In the genomic region with DNA sequence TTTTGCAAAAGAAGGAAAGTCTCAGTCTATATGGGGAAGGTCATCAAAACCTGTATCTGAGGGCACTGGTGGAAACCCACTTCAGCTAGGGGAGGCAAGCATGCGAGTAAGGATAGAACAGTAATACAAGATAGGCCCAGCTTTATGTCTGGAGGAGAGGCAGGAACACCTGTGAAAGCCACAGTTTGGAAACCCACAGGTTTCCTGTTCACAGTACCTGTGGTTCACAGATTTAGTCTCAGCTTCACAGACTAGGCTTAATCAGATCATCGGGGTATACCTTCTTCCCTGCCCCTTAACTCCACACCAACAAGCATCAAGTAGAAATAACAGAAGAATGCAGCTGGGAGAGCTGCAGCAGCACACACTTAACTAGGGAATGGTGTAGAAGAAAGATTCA, we compare ENCODE assay signal across 20 cellular contexts. TPM values are rescaled to one million over a fixed set of nuclear protein-coding genes. Genes with fewer than 3 reads are reported as not detected.
A peak's percentile ranks its signal among the peaks of the same experiment; 100 is the strongest.
DNase-seq lines count a peak whose midpoint lies in the region; ATAC-seq and TF ChIP-seq lines count a peak whose summit lies in the region.
"Had no signal": no experiment of that assay in that cellular context is flagged by ENCODE, and none has a peak within 500 bp of the region (broad histone marks: within the 10 kb centered on the region; RNA-seq: fewer than 3 reads in every experiment).

No MANE protein-coding gene starts in this region.

- TF ChIP-seq CTCF in Loucy (conservative IDR thresholded peaks at IDR 0.05; ENCODE audit: low read length), result no peak

- peak overlapping the region; percentile 31 for H3K27ac ChIP-seq in thymus (ENCODE audit: low read depth)
- H3K27ac ChIP-seq: SK-N-MC had no signal

- peaks cover 3% of the 10 kb centered on the region for H3K9me3 Mint-ChIP-seq in activated naive CD8-positive, alpha-beta T cell treated with anti-CD3 and anti-CD28 coated beads, Interleukin-2, amount 10 ng/mL, durations not matched to agents 7 days and 5 days
- H3K9me3 Mint-ChIP-seq in activated naive CD8-positive, alpha-beta T cell treated with anti-CD3 and anti-CD28 coated beads for 36 hours, result peaks cover 7% of the 10 kb centered on the region
- H3K9me3 Mint-ChIP-seq in activated T-helper 17 cell treated with anti-CD3 and anti-CD28 coated beads, Interleukin-2, amount 50 U/mL, for 72 hours, result no peaks in the 10 kb centered on the region

- no peaks in the 10 kb centered on the region for H3K9me2 ChIP-seq in Loucy (replicated peaks; ENCODE audit: low read depth, low read length)

- no peaks in the 10 kb centered on the region for H4K20me1 ChIP-seq in Loucy (ENCODE audit: insufficient read depth, low read length, poor library complexity, severe bottlenecking)

- no peaks in the 10 kb centered on the region for H3K36me3 Mint-ChIP-seq in activated naive CD8-positive, alpha-beta T cell treated with anti-CD3 and anti-CD28 coated beads, Interleukin-2, amount 10 ng/mL, durations not matched to agents 7 days and 5 days
- H3K36me3 Mint-ChIP-seq in activated naive CD8-positive, alpha-beta T cell treated with anti-CD3 and anti-CD28 coated beads for 36 hours, result no peaks in the 10 kb centered on the region
- H3K36me3 Mint-ChIP-seq in activated T-helper 17 cell treated with anti-CD3 and anti-CD28 coated beads, Interleukin-2, amount 50 U/mL, for 72 hours (ENCODE audit: low read depth), result no peaks in the 10 kb centered on the region

- no peaks in the 10 kb centered on the region for H3K9me3 ChIP-seq in Loucy (ENCODE audit: insufficient read depth, low read depth, low read length)
- no peaks in the 10 kb centered on the region for H3K9me3 ChIP-seq in thymus (ENCODE audit: control insufficient read depth)

- peak overlapping the region; percentile 12 for H3K4me2 ChIP-seq in Loucy (ENCODE audit: low read depth, low read length, poor library complexity, severe bottlenecking)

- H3K36me3 ChIP-seq in Loucy (ENCODE audit: insufficient read depth, low read length) (no peaks in the 10 kb centered on the region), thymus (ENCODE audit: control insufficient read depth, insufficient read depth) (no peaks in the 10 kb centered on the region)

- H3K4me1 ChIP-seq in Loucy (ENCODE audit: insufficient read depth, low read length, poor library complexity, severe bottlenecking) (peaks cover 27% of the 10 kb centered on the region), thymus (ENCODE audit: control insufficient read depth, insufficient read depth, low read length) (peaks cover 11% of the 10 kb centered on the region)

- no peak overlapping the region for H3K9ac ChIP-seq in Loucy (ENCODE audit: low read depth, low read length, poor library complexity, severe bottlenecking)

- WGBS in thymus, result 6% methylated on average over 2 of the region's 2 CpGs

- H3K4me3 ChIP-seq in Loucy (ENCODE audit: low read length, poor library complexity, severe bottlenecking), result no peak overlapping the region
- no peak overlapping the region for H3K4me3 ChIP-seq in thymus (ENCODE audit: low read length)
- H3K4me3 ChIP-seq: GM12878, SK-N-MC had no signal

- no peaks in the 10 kb centered on the region for H3F3A ChIP-seq in Loucy (ENCODE audit: low read depth)

- H3K27me3 Mint-ChIP-seq in activated naive CD8-positive, alpha-beta T cell treated with anti-CD3 and anti-CD28 coated beads, Interleukin-2, amount 10 ng/mL, durations not matched to agents 7 days and 5 days, result peaks cover 20% of the 10 kb centered on the region
- no peaks in the 10 kb centered on the region for H3K27me3 Mint-ChIP-seq in activated naive CD8-positive, alpha-beta T cell treated with anti-CD3 and anti-CD28 coated beads for 36 hours
- no peaks in the 10 kb centered on the region for H3K27me3 Mint-ChIP-seq in activated T-helper 17 cell treated with anti-CD3 and anti-CD28 coated beads, Interleukin-2, amount 50 U/mL, for 72 hours

- H3K27me3 ChIP-seq in Loucy (ENCODE audit: insufficient read depth, low read length, poor library complexity, severe bottlenecking) (no peaks in the 10 kb centered on the region), thymus (ENCODE audit: control insufficient read depth, insufficient read depth) (no peaks in the 10 kb centered on the region)

- H3K79me2 ChIP-seq in Loucy (ENCODE audit: insufficient read depth, low read length), result no peaks in the 10 kb centered on the region

- no peak overlapping the region for H3K27ac Mint-ChIP-seq in activated naive CD8-positive, alpha-beta T cell treated with anti-CD3 and anti-CD28 coated beads, Interleukin-2, amount 10 ng/mL, durations not matched to agents 7 days and 5 days
- H3K27ac Mint-ChIP-seq in activated naive CD8-positive, alpha-beta T cell treated with anti-CD3 and anti-CD28 coated beads for 36 hours, result no peak overlapping the region
- H3K27ac Mint-ChIP-seq in activated T-helper 17 cell treated with anti-CD3 and anti-CD28 coated beads, Interleukin-2, amount 50 U/mL, for 72 hours, result no peak overlapping the region

- ATAC-seq in activated naive CD8-positive, alpha-beta T cell treated with anti-CD3 and anti-CD28 coated beads, Interleukin-2, amount 10 ng/mL, durations not matched to agents 7 days and 5 days (ENCODE audit: low read depth), result peak; percentile 79
- peak; percentile 29 for ATAC-seq in activated T-helper 17 cell treated with anti-CD3 and anti-CD28 coated beads, Interleukin-2, amount 50 U/mL, for 72 hours (replicated peaks)
- ATAC-seq in GM19395 (IDR thresholded peaks at IDR 0.05; ENCODE audit: unreplicated experiment), result no peak
- no peak for ATAC-seq in HG03457 (IDR thresholded peaks at IDR 0.05; ENCODE audit: unreplicated experiment)
- ATAC-seq: GM12878, Panc1 had no signal

- H3K4me3 Mint-ChIP-seq in activated naive CD8-positive, alpha-beta T cell treated with anti-CD3 and anti-CD28 coated beads, Interleukin-2, amount 10 ng/mL, durations not matched to agents 7 days and 5 days, result no peak overlapping the region
- H3K4me3 Mint-ChIP-seq in activated naive CD8-positive, alpha-beta T cell treated with anti-CD3 and anti-CD28 coated beads for 36 hours, result no peak overlapping the region
- H3K4me3 Mint-ChIP-seq in activated T-helper 17 cell treated with anti-CD3 and anti-CD28 coated beads, Interleukin-2, amount 50 U/mL, for 72 hours, result no peak overlapping the region

- H3K4me1 Mint-ChIP-seq in activated naive CD8-positive, alpha-beta T cell treated with anti-CD3 and anti-CD28 coated beads, Interleukin-2, amount 10 ng/mL, durations not matched to agents 7 days and 5 days, result peaks cover 28% of the 10 kb centered on the region
- peaks cover 23% of the 10 kb centered on the region for H3K4me1 Mint-ChIP-seq in activated naive CD8-positive, alpha-beta T cell treated with anti-CD3 and anti-CD28 coated beads for 36 hours
- peaks cover 25% of the 10 kb centered on the region for H3K4me1 Mint-ChIP-seq in activated T-helper 17 cell treated with anti-CD3 and anti-CD28 coated beads, Interleukin-2, amount 50 U/mL, for 72 hours

- no peak for DNase-seq in activated naive CD8-positive, alpha-beta T cell treated with anti-CD3 and anti-CD28 coated beads, Interleukin-2, amount 10 ng/mL, durations not matched to agents 7 days and 5 days
- DNase-seq in activated naive CD8-positive, alpha-beta T cell treated with anti-CD3 and anti-CD28 coated beads for 36 hours, result no peak
- DNase-seq in GOT3 (lab: John Stamatoyannopoulos, UW), result no peak
- DNase-seq: DMS79 treated with DMSO at 0.1 percent for 48 hours, KBM-7, NCI-H1048, NCI-H1436 treated with DMSO at 0.1 percent for 48 hours, NCI-H2029 treated with DMSO at 0.1 percent for 48 hours, NCI-H510A, NCI-H82, Right ventricle myocardium superior had no signal

- no peak overlapping the region for H2AFZ ChIP-seq in Loucy (ENCODE audit: low read length)

- POLR2A ChIA-PET in activated naive CD8-positive, alpha-beta T cell treated with anti-CD3 and anti-CD28 coated beads, Interleukin-2, amount 10 ng/mL, durations not matched to agents 7 days and 5 days (lab: Charles Lee), result interaction anchor here (0.5 kb wide), 1 partner anchor 262 kb away, joined by 4 read pairs; no protein-coding TSS in a partner anchor

RNA-seq across cellular contexts. Expression of a gene that starts 36.2 kb away (rescaled TPM):
- not detected for total RNA-seq in activated naive CD8-positive, alpha-beta T cell treated with anti-CD3 and anti-CD28 coated beads, Interleukin-2, amount 10 ng/mL, durations not matched to agents 7 days and 5 days
- total RNA-seq in activated naive CD8-positive, alpha-beta T cell treated with anti-CD3 and anti-CD28 coated beads for 36 hours, result not detected
- 1 to 10 TPM in 1 of 2 donors, under 1 TPM in 1; 0.76 to 1.5 TPM for total RNA-seq in activated T-helper 17 cell treated with anti-CD3 and anti-CD28 coated beads, Interleukin-2, amount 50 U/mL, for 72 hours
- 8.8 TPM for polyA plus RNA-seq in thymus
- total RNA-seq: GM12878, M059J had no signal
- polyA plus RNA-seq: GM12878 had no signal

Comparison
In these comparisons a context has a peak if more than half of its experiments do, and no peak if none do; other contexts are left out.
1. ATAC-seq: peak in activated naive CD8-positive, alpha-beta T cell treated with anti-CD3 and anti-CD28 coated beads, Interleukin-2, amount 10 ng/mL, durations not matched to agents 7 days and 5 days (single experiment) and activated T-helper 17 cell treated with anti-CD3 and anti-CD28 coated beads, Interleukin-2, amount 50 U/mL, for 72 hours (single experiment); none in GM19395 (single experiment) and HG03457 (single experiment).